In the genomic region with DNA sequence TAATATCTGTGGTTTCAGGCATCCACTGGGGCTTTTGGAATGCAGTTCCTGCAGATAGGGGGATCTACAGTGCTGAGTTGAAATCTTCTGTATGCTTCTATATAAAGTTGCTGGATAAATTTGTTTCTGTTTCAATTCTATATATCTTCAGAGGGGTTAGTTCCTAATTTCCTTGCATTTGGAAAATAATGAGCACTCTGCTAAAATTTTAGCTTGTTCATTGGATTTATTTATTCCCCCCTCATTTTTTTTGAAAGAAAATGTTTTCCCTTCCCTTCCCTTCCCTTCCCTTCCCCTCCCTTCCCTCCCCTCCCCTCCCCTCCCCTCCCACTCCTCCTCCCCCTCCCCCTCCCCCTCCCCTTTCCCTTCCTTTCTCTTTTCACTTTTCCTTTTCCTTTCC, we compare ENCODE assay signal across 28 cellular contexts.
"Had no signal": no experiment of that assay in that cellular context is flagged by ENCODE, and none has a peak within 500 bp of the region (broad histone marks: within the 10 kb centered on the region; RNA-seq: fewer than 3 reads in every experiment).

No MANE protein-coding gene starts in this region.

- ATAC-seq: effector memory CD8-positive, alpha-beta T cell; esophagus mucosa; foreskin keratinocyte; gastrocnemius medialis; gastroesophageal sphincter; heart left ventricle; heart right ventricle had no signal

- H3K9me3 ChIP-seq: colonic mucosa, esophagus muscularis mucosa, esophagus squamous epithelium, gastrocnemius medialis, gastroesophageal sphincter, heart right ventricle had no signal

- H3K27me3 ChIP-seq: colonic mucosa, dorsolateral prefrontal cortex, esophagus muscularis mucosa, esophagus squamous epithelium, foreskin keratinocyte, gastrocnemius medialis, gastroesophageal sphincter, heart left ventricle, heart right ventricle had no signal

- H3K4me1 ChIP-seq: colonic mucosa, foreskin keratinocyte, gastroesophageal sphincter had no signal

- H3K36me3 ChIP-seq: colonic mucosa, esophagus muscularis mucosa, esophagus squamous epithelium, gastrocnemius medialis, gastroesophageal sphincter, heart left ventricle, heart right ventricle had no signal

- H3K27ac ChIP-seq: colonic mucosa, coronary artery, dorsolateral prefrontal cortex, epithelial cell of prostate, esophagus muscularis mucosa, esophagus squamous epithelium, foreskin keratinocyte, gastrocnemius medialis, gastroesophageal sphincter had no signal

- H3K4me3 ChIP-seq: colonic mucosa, coronary artery, dorsolateral prefrontal cortex, esophagus muscularis mucosa, esophagus squamous epithelium, gastrocnemius medialis, gastroesophageal sphincter, heart left ventricle, heart right ventricle had no signal

- DNase-seq: colonic mucosa; cortex of kidney; dermis blood vessel endothelial cell; dorsolateral prefrontal cortex; effector CD4-positive, alpha-beta T cell; effector CD8-positive, alpha-beta T cell; effector memory CD4-positive, alpha-beta T cell; effector memory CD8-positive, alpha-beta T cell; endodermal cell; erythroblast; esophagus squamous epithelium; foreskin fibroblast; foreskin keratinocyte; foreskin melanocyte; gastrocnemius medialis; glutamatergic neuron; head of caudate nucleus; heart left ventricle; heart right ventricle had no signal

- FAIRE-seq: colon, endometrium, endothelial cell of umbilical vein, frontal cortex had no signal
